In the genomic region with DNA sequence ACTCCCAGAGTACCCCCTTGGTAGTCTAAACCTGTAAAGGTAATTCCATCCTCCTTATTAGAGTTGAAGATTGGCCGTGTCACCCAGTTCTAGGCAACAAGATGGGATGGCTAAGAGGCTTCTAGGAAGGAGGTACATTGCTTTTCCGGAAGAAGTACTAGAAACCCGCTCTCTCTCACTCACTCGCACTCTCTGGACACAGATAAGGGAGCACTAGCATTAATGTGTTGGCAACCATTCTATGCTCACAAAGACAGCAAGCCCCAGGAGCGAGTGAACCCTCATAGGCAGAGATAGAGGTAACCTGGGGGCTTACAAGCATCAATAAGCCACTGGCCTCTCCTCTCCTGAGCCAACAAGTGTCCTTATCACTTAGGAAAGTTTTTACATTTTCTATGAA, we compare ENCODE assay signal across 18 cellular contexts.
A peak's percentile ranks its signal among the peaks of the same experiment; 100 is the strongest.
DNase-seq lines count a peak whose midpoint lies in the region; ATAC-seq and TF ChIP-seq lines count a peak whose summit lies in the region.
"Had no signal": no experiment of that assay in that cellular context is flagged by ENCODE, and none has a peak within 500 bp of the region (broad histone marks: within the 10 kb centered on the region; RNA-seq: fewer than 3 reads in every experiment).

No MANE protein-coding gene starts in this region.

- no peak for ATAC-seq in RWPE2 (ENCODE audit: low read depth)
- no peak for ATAC-seq in GM19395 (IDR thresholded peaks at IDR 0.05; ENCODE audit: unreplicated experiment)
- no peak for ATAC-seq in GM21423 (IDR thresholded peaks at IDR 0.05; ENCODE audit: unreplicated experiment)

- no peaks in the 10 kb centered on the region for H3K27me3 ChIP-seq in RWPE2 (ENCODE audit: insufficient read depth, poor library complexity, severe bottlenecking)
- H3K27me3 ChIP-seq: MG63 had no signal

- H3K36me3 Mint-ChIP-seq in activated CD4-positive, alpha-beta T cell treated with anti-CD3 and anti-CD28 coated beads, Interleukin-2, amount 10 ng/mL, durations not matched to agents 24 days and 14 days (ENCODE audit: low read depth) = peaks cover 18% of the 10 kb centered on the region
- H3K36me3 Mint-ChIP-seq in dendritic cell treated with granulocyte-macrophage colony-stimulating factor and Interleukin-4, amounts not matched to agents 40 ng/mL and 50 ng/mL, for 4 days (ENCODE audit: low read depth) = no peaks in the 10 kb centered on the region
- H3K36me3 Mint-ChIP-seq: CD4-positive, CD25-positive, alpha-beta regulatory T cell had no signal

- peaks cover 23% of the 10 kb centered on the region for H3K4me1 ChIP-seq in RWPE2 (ENCODE audit: insufficient read depth, poor library complexity, severe bottlenecking)

- peaks cover 74% of the 10 kb centered on the region for H3K4me1 Mint-ChIP-seq in activated CD4-positive, alpha-beta T cell treated with anti-CD3 and anti-CD28 coated beads, Interleukin-2, amount 10 ng/mL, durations not matched to agents 24 days and 14 days
- H3K4me1 Mint-ChIP-seq in dendritic cell treated with granulocyte-macrophage colony-stimulating factor and Interleukin-4, amounts not matched to agents 40 ng/mL and 50 ng/mL, for 4 days (ENCODE audit: low read depth) = peaks cover 64% of the 10 kb centered on the region

- no peak for DNase-seq in activated CD4-positive, alpha-beta T cell treated with anti-CD3 and anti-CD28 coated beads, Interleukin-2, amount 10 ng/mL, durations not matched to agents 24 days and 14 days
- no peak for DNase-seq in activated CD4-positive, alpha-beta T cell treated with anti-CD3 and anti-CD28 coated beads for 4 hours
- DNase-seq in RWPE2 (ENCODE audit: low spot score) = no peak
- peak; percentile 31 for DNase-seq in stimulated activated CD8-positive, alpha-beta memory T cell treated with anti-CD3 and anti-CD28 coated beads, Interleukin-4, amount 100 ng/mL, for 48 hours
- no peak for DNase-seq in NCI-H82 (lab: John Stamatoyannopoulos, UW)
- DNase-seq: activated gamma-delta T cell treated with Interleukin-2 at 50 U/mL for 16 hours; CD4-positive, CD25-positive, alpha-beta regulatory T cell; DND-41; heart left ventricle; islet precursor cell; NCI-H1930; NCI-H446 treated with DMSO at 0.1 percent for 48 hours; stimulated activated CD4-positive, alpha-beta T cell treated with anti-CD3 and anti-CD28 coated beads, Interleukin-2, amount 100 ng/mL, for 24 hours had no signal

- H3K27ac ChIP-seq in RWPE2 (ENCODE audit: poor library complexity, severe bottlenecking) = peak overlapping the region; percentile 100

- no peaks in the 10 kb centered on the region for H3K27me3 Mint-ChIP-seq in activated CD4-positive, alpha-beta T cell treated with anti-CD3 and anti-CD28 coated beads, Interleukin-2, amount 10 ng/mL, durations not matched to agents 24 days and 14 days
- no peaks in the 10 kb centered on the region for H3K27me3 Mint-ChIP-seq in dendritic cell treated with granulocyte-macrophage colony-stimulating factor and Interleukin-4, amounts not matched to agents 40 ng/mL and 50 ng/mL, for 4 days
- H3K27me3 Mint-ChIP-seq: CD4-positive, CD25-positive, alpha-beta regulatory T cell had no signal

- no peaks in the 10 kb centered on the region for H3K36me3 ChIP-seq in RWPE2 (ENCODE audit: low read depth)
- H3K36me3 ChIP-seq: heart left ventricle, MG63 had no signal

- H3K9me3 ChIP-seq in RWPE2 (ENCODE audit: severe bottlenecking) = no peaks in the 10 kb centered on the region

- H3K4me3 ChIP-seq in RWPE2 (ENCODE audit: severe bottlenecking) = no peak overlapping the region
- H3K4me3 ChIP-seq: heart left ventricle, MG63 had no signal

- H3K27ac Mint-ChIP-seq in activated CD4-positive, alpha-beta T cell treated with anti-CD3 and anti-CD28 coated beads, Interleukin-2, amount 10 ng/mL, durations not matched to agents 24 days and 14 days = peak overlapping the region; percentile 98
- peak overlapping the region; percentile 85 for H3K27ac Mint-ChIP-seq in dendritic cell treated with granulocyte-macrophage colony-stimulating factor and Interleukin-4, amounts not matched to agents 40 ng/mL and 50 ng/mL, for 4 days
- H3K27ac Mint-ChIP-seq: memory B cell had no signal

- no peak for TF ChIP-seq CTCF in RWPE2 (IDR thresholded peaks at IDR 0.05; ENCODE audit: poor library complexity, severe bottlenecking)

- intact Hi-C loops in activated CD4-positive, alpha-beta T cell treated with anti-CD3 and anti-CD28 coated beads, Interleukin-2, amount 10 ng/mL, durations not matched to agents 24 days and 14 days (cut with micrococcal nuclease) = loop anchor here (1.0 to 10.0 kb wide), 3 partner anchors 9 to 882 kb away; no protein-coding TSS in a partner anchor
- intact Hi-C loops in dendritic cell treated with granulocyte-macrophage colony-stimulating factor and Interleukin-4, amounts not matched to agents 40 ng/mL and 50 ng/mL, for 4 days (cut with micrococcal nuclease) = no loop called here

- H3K4me3 Mint-ChIP-seq in activated CD4-positive, alpha-beta T cell treated with anti-CD3 and anti-CD28 coated beads, Interleukin-2, amount 10 ng/mL, durations not matched to agents 24 days and 14 days = peak overlapping the region; percentile 30
- no peak overlapping the region for H3K4me3 Mint-ChIP-seq in dendritic cell treated with granulocyte-macrophage colony-stimulating factor and Interleukin-4, amounts not matched to agents 40 ng/mL and 50 ng/mL, for 4 days
- H3K4me3 Mint-ChIP-seq: CD4-positive, CD25-positive, alpha-beta regulatory T cell; memory B cell had no signal

- peaks cover 38% of the 10 kb centered on the region for H3K9me3 Mint-ChIP-seq in activated CD4-positive, alpha-beta T cell treated with anti-CD3 and anti-CD28 coated beads, Interleukin-2, amount 10 ng/mL, durations not matched to agents 24 days and 14 days
- no peaks in the 10 kb centered on the region for H3K9me3 Mint-ChIP-seq in dendritic cell treated with granulocyte-macrophage colony-stimulating factor and Interleukin-4, amounts not matched to agents 40 ng/mL and 50 ng/mL, for 4 days
